In genomic region chr2:60548844-60549243, GRCh38 we compare ENCODE assay signal across 11 cellular contexts. TPM values are rescaled to one million over a fixed set of nuclear protein-coding genes. Genes with fewer than 3 reads are reported as not detected.
A peak's percentile ranks its signal among the peaks of the same experiment; 100 is the strongest.
DNase-seq lines count a peak whose midpoint lies in the region; ATAC-seq and TF ChIP-seq lines count a peak whose summit lies in the region.
"Had no signal": no experiment of that assay in that cellular context is flagged by ENCODE, and none has a peak within 500 bp of the region (broad histone marks: within the 10 kb centered on the region; RNA-seq: fewer than 3 reads in every experiment).

No MANE protein-coding gene starts in this region.

- POLR2A ChIA-PET in activated B cell treated with CpG ODN at 0.5 μM for 24 hours (lab: Charles Lee), result interaction anchor here (0.7 to 6.7 kb wide), 21 partner anchors 9 to 661 kb away, joined by 3 to 223 read pairs (median 14); no protein-coding TSS in a partner anchor

- CTCF ChIA-PET in activated B cell treated with CpG ODN at 0.5 μM for 24 hours (lab: Charles Lee), result interaction anchor here (1.0 to 4.0 kb wide), 12 partner anchors 8 to 1523 kb away, joined by 3 to 38 read pairs (median 11); no protein-coding TSS in a partner anchor

- H3K36me3 ChIP-seq in iPS DF 6.9 (ENCODE audit: control insufficient read depth, insufficient read depth, low read length), result peaks cover 10% of the 10 kb centered on the region; the same call in 1 of the 2 replicates

- no peak for DNase-seq in T-helper 2 cell treated with Interferon-gamma antibody and Interleukin-4, amounts not matched to agents 5 μg/mL and 100 μg/mL, for 36 hours (ENCODE audit: low spot score)
- no peak for DNase-seq in T-helper 2 cell
- no peak for DNase-seq in activated B cell treated with CpG ODN at 0.5 μM for 24 hours
- DNase-seq in iPS DF 6.9 (ENCODE audit: low read depth, low spot score), result no peak
- DNase-seq in stimulated activated naive B cell treated with anti-CD40 and anti-IgM and Interleukin-4, amounts not matched to agents 10 μg/mL and 1 μg/mL and 100 μg/mL, for 72 hours, result no peak
- DNase-seq in kidney glomerular epithelial cell (lab: John Stamatoyannopoulos, UW), result no peak
- DNase-seq in H4 (ENCODE audit: low spot score), result no peak
- DNase-seq: PC-9; stimulated activated CD4-positive, alpha-beta T cell treated with anti-CD3 and anti-CD28 coated beads, Interleukin-4, amount 100 ng/mL, for 4 hours had no signal

- no peak for TF ChIP-seq CTCF in activated B cell treated with CpG ODN at 0.5 μM for 24 hours (IDR thresholded peaks at IDR 0.05)

- H3K4me1 ChIP-seq in iPS DF 6.9 (ENCODE audit: control insufficient read depth, insufficient read depth, low read length), result peaks cover 3% of the 10 kb centered on the region; the same call in 1 of the 2 replicates

- H3K27ac ChIP-seq in iPS DF 6.9 (ENCODE audit: low read length), result no peak overlapping the region
- H3K27ac ChIP-seq: PC-9 had no signal

- peak overlapping the region; percentile 59; the same call in 1 of the 2 replicates for H3K4me3 ChIP-seq in iPS DF 6.9 (ENCODE audit: low read length)
- H3K4me3 ChIP-seq: PC-9 had no signal

- H3K27me3 ChIP-seq in iPS DF 6.9 (ENCODE audit: control insufficient read depth, insufficient read depth, low read length), result no peaks in the 10 kb centered on the region

- intact Hi-C loops in activated B cell treated with CpG ODN at 0.5 μM for 24 hours (cut with micrococcal nuclease), result loop anchor here (1.0 kb wide), 1 partner anchor 33 kb away; no protein-coding TSS in a partner anchor

- peaks cover 83% of the 10 kb centered on the region for H3K27me3 Mint-ChIP-seq in T-helper 2 cell treated with Interferon-gamma antibody and Interleukin-4, amounts not matched to agents 5 μg/mL and 100 μg/mL, for 36 hours (ENCODE audit: low read depth)
- no peaks in the 10 kb centered on the region for H3K27me3 Mint-ChIP-seq in activated B cell treated with CpG ODN at 0.5 μM for 24 hours
- no peaks in the 10 kb centered on the region for H3K27me3 Mint-ChIP-seq in stimulated activated naive B cell treated with anti-CD40 and anti-IgM and Interleukin-4, amounts not matched to agents 10 μg/mL and 1 μg/mL and 100 μg/mL, for 72 hours

- peaks cover 13% of the 10 kb centered on the region for H3K4me1 Mint-ChIP-seq in T-helper 2 cell treated with Interferon-gamma antibody and Interleukin-4, amounts not matched to agents 5 μg/mL and 100 μg/mL, for 36 hours (ENCODE audit: low read depth)
- peaks cover 56% of the 10 kb centered on the region for H3K4me1 Mint-ChIP-seq in activated B cell treated with CpG ODN at 0.5 μM for 24 hours
- H3K4me1 Mint-ChIP-seq in stimulated activated naive B cell treated with anti-CD40 and anti-IgM and Interleukin-4, amounts not matched to agents 10 μg/mL and 1 μg/mL and 100 μg/mL, for 72 hours, result peaks cover 38 to 53% of the 10 kb centered on the region in 2 donors

- no peaks in the 10 kb centered on the region for H3K9me3 Mint-ChIP-seq in T-helper 2 cell treated with Interferon-gamma antibody and Interleukin-4, amounts not matched to agents 5 μg/mL and 100 μg/mL, for 36 hours
- H3K9me3 Mint-ChIP-seq in activated B cell treated with CpG ODN at 0.5 μM for 24 hours, result no peaks in the 10 kb centered on the region
- H3K9me3 Mint-ChIP-seq in stimulated activated naive B cell treated with anti-CD40 and anti-IgM and Interleukin-4, amounts not matched to agents 10 μg/mL and 1 μg/mL and 100 μg/mL, for 72 hours, result no peaks in the 10 kb centered on the region

- ATAC-seq in activated B cell treated with CpG ODN at 0.5 μM for 24 hours (ENCODE audit: low read depth), result no peak
- ATAC-seq in stimulated activated naive B cell treated with anti-CD40 and anti-IgM and Interleukin-4, amounts not matched to agents 10 μg/mL and 1 μg/mL and 100 μg/mL, for 72 hours (replicated peaks), result no peak
- ATAC-seq in HG02970 (IDR thresholded peaks at IDR 0.05; ENCODE audit: low FRiP score, unreplicated experiment), result no peak
- ATAC-seq: HCT116 had no signal

- H3K9me3 ChIP-seq in iPS DF 6.9 (ENCODE audit: control insufficient read depth, insufficient read depth, low read length), result no peaks in the 10 kb centered on the region

- H3K27ac Mint-ChIP-seq in T-helper 2 cell treated with Interferon-gamma antibody and Interleukin-4, amounts not matched to agents 5 μg/mL and 100 μg/mL, for 36 hours, result no peak overlapping the region
- peak overlapping the region; percentile 98 for H3K27ac Mint-ChIP-seq in activated B cell treated with CpG ODN at 0.5 μM for 24 hours
- peak overlapping the region; percentile 98 for H3K27ac Mint-ChIP-seq in stimulated activated naive B cell treated with anti-CD40 and anti-IgM and Interleukin-4, amounts not matched to agents 10 μg/mL and 1 μg/mL and 100 μg/mL, for 72 hours

- 100% methylated on average over 1 of the region's 9 CpGs for WGBS in iPS DF 6.9 (ENCODE audit: insufficient coverage, insufficient read length)

- H3K4me3 Mint-ChIP-seq in T-helper 2 cell treated with Interferon-gamma antibody and Interleukin-4, amounts not matched to agents 5 μg/mL and 100 μg/mL, for 36 hours, result peak overlapping the region; percentile 32
- peak overlapping the region; percentile 96 for H3K4me3 Mint-ChIP-seq in activated B cell treated with CpG ODN at 0.5 μM for 24 hours
- peak overlapping the region; percentile 89 to 94 for H3K4me3 Mint-ChIP-seq in stimulated activated naive B cell treated with anti-CD40 and anti-IgM and Interleukin-4, amounts not matched to agents 10 μg/mL and 1 μg/mL and 100 μg/mL, for 72 hours

- H3K36me3 Mint-ChIP-seq in T-helper 2 cell treated with Interferon-gamma antibody and Interleukin-4, amounts not matched to agents 5 μg/mL and 100 μg/mL, for 36 hours (ENCODE audit: low read depth), result no peaks in the 10 kb centered on the region
- H3K36me3 Mint-ChIP-seq in activated B cell treated with CpG ODN at 0.5 μM for 24 hours (ENCODE audit: low read depth), result peaks cover 66% of the 10 kb centered on the region
- peaks cover 43 to 60% of the 10 kb centered on the region in 2 donors for H3K36me3 Mint-ChIP-seq in stimulated activated naive B cell treated with anti-CD40 and anti-IgM and Interleukin-4, amounts not matched to agents 10 μg/mL and 1 μg/mL and 100 μg/mL, for 72 hours

RNA-seq across cellular contexts. Expression of gene BCL11A, which starts 4.6 kb away (rescaled TPM):
- total RNA-seq in activated B cell treated with CpG ODN at 0.5 μM for 24 hours, result 279 and 331 TPM in 2 replicates
- total RNA-seq in H4 (2014; rRNA removed; shearing (Covaris generic)), result 1.1 and 1.3 TPM in 2 replicates
- total RNA-seq: PC-9 had no signal

Comparison
In these comparisons a context has a peak if more than half of its experiments do, and no peak if none do; other contexts are left out.
1. H3K4me3 Mint-ChIP-seq: peak in every context shown above with its lines; median percentile 96 in activated B cell treated with CpG ODN at 0.5 μM for 24 hours; 92 in stimulated activated naive B cell treated with anti-CD40 and anti-IgM and Interleukin-4, amounts not matched to agents 10 μg/mL and 1 μg/mL and 100 μg/mL, for 72 hours; 32 in T-helper 2 cell treated with Interferon-gamma antibody and Interleukin-4, amounts not matched to agents 5 μg/mL and 100 μg/mL, for 36 hours.
2. RNA of gene BCL11A, which starts 4.6 kb away (total RNA-seq): 279 to 331 TPM in activated B cell treated with CpG ODN at 0.5 μM for 24 hours; 1.1 to 1.3 TPM in H4; every median in the first group is over 100 times any median in the second.